In genomic region chr9:136501686-136502085, GRCh38 we compare ENCODE assay signal across 26 cellular contexts.
"Had no signal": no experiment of that assay in that cellular context is flagged by ENCODE, and none has a peak within 500 bp of the region (broad histone marks: within the 10 kb centered on the region; RNA-seq: fewer than 3 reads in every experiment).

No MANE protein-coding gene starts in this region.

- H3K4me1 Mint-ChIP-seq: stimulated activated effector memory CD8-positive, alpha-beta T cell treated with anti-CD3 and anti-CD28 coated beads, Interleukin-12 subunit alpha, Interleukin-12 subunit beta, amount 100 ng/mL, for 72 hours; stimulated activated memory B cell treated with anti-CD40 and anti-IgM and Interleukin-4, amounts not matched to agents 10 μg/mL and 1 μg/mL and 100 μg/mL, for 72 hours; stimulated activated naive CD8-positive, alpha-beta T cell treated with anti-CD3 and anti-CD28 coated beads, Interleukin-15, amount 100 ng/mL, for 72 hours had no signal

- H3K9me3 Mint-ChIP-seq: stimulated activated effector memory CD8-positive, alpha-beta T cell treated with anti-CD3 and anti-CD28 coated beads, Interleukin-12 subunit alpha, Interleukin-12 subunit beta, amount 100 ng/mL, for 72 hours; stimulated activated memory B cell treated with anti-CD40 and anti-IgM and Interleukin-4, amounts not matched to agents 10 μg/mL and 1 μg/mL and 100 μg/mL, for 72 hours; stimulated activated naive CD8-positive, alpha-beta T cell treated with anti-CD3 and anti-CD28 coated beads, Interleukin-15, amount 100 ng/mL, for 72 hours; stimulated activated naive CD8-positive, alpha-beta T cell treated with anti-CD3 and anti-CD28 coated beads, Interleukin-15, Interleukin-2, amounts not matched to agents 100 ng/mL and 50 ng/mL, for 24 hours; type B pancreatic cell had no signal

- ATAC-seq: stimulated activated effector memory CD8-positive, alpha-beta T cell treated with anti-CD3 and anti-CD28 coated beads, Interleukin-12 subunit alpha, Interleukin-12 subunit beta, amount 100 ng/mL, for 72 hours; stimulated activated memory B cell treated with anti-CD40 and anti-IgM and Interleukin-4, amounts not matched to agents 10 μg/mL and 1 μg/mL and 100 μg/mL, for 72 hours; stimulated activated naive CD8-positive, alpha-beta T cell treated with anti-CD3 and anti-CD28 coated beads, Interleukin-15, amount 100 ng/mL, for 72 hours; stimulated activated naive CD8-positive, alpha-beta T cell treated with anti-CD3 and anti-CD28 coated beads, Interleukin-15, Interleukin-2, amounts not matched to agents 100 U/mL and 50 U/mL, for 24 hours; upper lobe of right lung had no signal

- DNase-seq: stimulated activated CD4-positive, alpha-beta T cell treated with anti-CD3 and anti-CD28 coated beads, Interleukin-2, amount 100 ng/mL, for 48 hours; stimulated activated CD4-positive, alpha-beta T cell treated with anti-CD3 and anti-CD28 coated beads, Interleukin-4, amount 100 ng/mL, for 1 hour; stimulated activated CD4-positive, alpha-beta T cell treated with anti-CD3 and anti-CD28 coated beads, Interleukin-4, amount 100 ng/mL, for 24 hours; stimulated activated CD4-positive, alpha-beta T cell treated with anti-CD3 and anti-CD28 coated beads, Interleukin-4, amount 100 ng/mL, for 4 hours; stimulated activated CD8-positive, alpha-beta memory T cell treated with anti-CD3 and anti-CD28 coated beads, Interleukin-4, amount 100 ng/mL, for 48 hours; stimulated activated naive CD4-positive, alpha-beta T cell; stimulated activated naive CD4-positive, alpha-beta T cell treated with Interleukin-2 at 50 U/mL for 16 hours; stimulated activated naive CD8-positive, alpha-beta T cell treated with anti-CD3 and anti-CD28 coated beads, Interleukin-15, amount 100 ng/mL, for 72 hours; stimulated activated naive CD8-positive, alpha-beta T cell treated with anti-CD3 and anti-CD28 coated beads, Interleukin-15, Interleukin-2, amounts not matched to agents 100 U/mL and 50 U/mL, for 24 hours; stomach; substantia nigra; testis; thyroid gland; tibial artery; transverse colon; trophoblast cell; upper lobe of right lung; uterus had no signal

- H3K27ac ChIP-seq: stomach, suprapubic skin, testis, thoracic aorta, thyroid gland, tibial artery, transverse colon, upper lobe of left lung, upper lobe of right lung, uterus, vagina had no signal

- H3K4me3 Mint-ChIP-seq: stimulated activated effector memory CD8-positive, alpha-beta T cell treated with anti-CD3 and anti-CD28 coated beads, Interleukin-12 subunit alpha, Interleukin-12 subunit beta, amount 100 ng/mL, for 72 hours; stimulated activated memory B cell treated with anti-CD40 and anti-IgM and Interleukin-4, amounts not matched to agents 10 μg/mL and 1 μg/mL and 100 μg/mL, for 72 hours; stimulated activated naive CD8-positive, alpha-beta T cell treated with anti-CD3 and anti-CD28 coated beads, Interleukin-15, amount 100 ng/mL, for 72 hours; stimulated activated naive CD8-positive, alpha-beta T cell treated with anti-CD3 and anti-CD28 coated beads, Interleukin-15, Interleukin-2, amounts not matched to agents 100 ng/mL and 50 ng/mL, for 24 hours; type B pancreatic cell had no signal

- H3K27ac Mint-ChIP-seq: stimulated activated effector memory CD8-positive, alpha-beta T cell treated with anti-CD3 and anti-CD28 coated beads, Interleukin-12 subunit alpha, Interleukin-12 subunit beta, amount 100 ng/mL, for 72 hours; stimulated activated memory B cell treated with anti-CD40 and anti-IgM and Interleukin-4, amounts not matched to agents 10 μg/mL and 1 μg/mL and 100 μg/mL, for 72 hours; stimulated activated naive CD8-positive, alpha-beta T cell treated with anti-CD3 and anti-CD28 coated beads, Interleukin-15, Interleukin-2, amounts not matched to agents 100 ng/mL and 50 ng/mL, for 24 hours; type B pancreatic cell had no signal

- H3K27me3 Mint-ChIP-seq: stimulated activated memory B cell treated with anti-CD40 and anti-IgM and Interleukin-4, amounts not matched to agents 10 μg/mL and 1 μg/mL and 100 μg/mL, for 72 hours; stimulated activated naive CD8-positive, alpha-beta T cell treated with anti-CD3 and anti-CD28 coated beads, Interleukin-15, amount 100 ng/mL, for 72 hours; stimulated activated naive CD8-positive, alpha-beta T cell treated with anti-CD3 and anti-CD28 coated beads, Interleukin-15, Interleukin-2, amounts not matched to agents 100 ng/mL and 50 ng/mL, for 24 hours; type B pancreatic cell had no signal
